Comparison of ENCODE assay signal across 8 cellular contexts in genomic region chr2:10447300-10448207, GRCh38. TPM values are rescaled to one million over a fixed set of nuclear protein-coding genes. Genes with fewer than 3 reads are reported as not detected.
A peak's percentile ranks its signal among the peaks of the same experiment; 100 is the strongest.
DNase-seq lines count a peak whose midpoint lies in the region; ATAC-seq and TF ChIP-seq lines count a peak whose summit lies in the region.

No MANE protein-coding gene starts in this region.

- intact Hi-C loops in testis (cut with DNase I; ENCODE audit: low total_unique reads), result no loop called here

- H3K27me3 ChIP-seq in mucosa of stomach (ENCODE audit: control insufficient read depth, insufficient read depth, low read length) (no peaks in the 10 kb centered on the region), testis (no peaks in the 10 kb centered on the region)

- H3K4me1 ChIP-seq in mucosa of stomach (ENCODE audit: control insufficient read depth, insufficient read depth, low read length) (peaks cover 33% of the 10 kb centered on the region), testis (peaks cover 15% of the 10 kb centered on the region)

- peak in 2 of 3 experiments; percentile 1 to 18 for TF ChIP-seq CTCF in testis (IDR thresholded peaks at IDR 0.05)

- H3K27ac ChIP-seq in epithelial cell of prostate (peak overlapping the region; percentile 86), testis (peak overlapping the region; percentile 93 to 97)

- TF ChIP-seq POLR2A in testis (IDR thresholded peaks at IDR 0.05), result no peak

- peak overlapping the region; percentile 42 for H3K9ac ChIP-seq in mucosa of stomach (ENCODE audit: low read length)

- peak; percentile 46 for ATAC-seq in GM21825 (IDR thresholded peaks at IDR 0.05; ENCODE audit: unreplicated experiment)

- peak overlapping the region; percentile 3 for H3K4me3 ChIP-seq in mucosa of stomach (ENCODE audit: low read length)
- H3K4me3 ChIP-seq in testis, result peak overlapping the region; percentile 75 to 87

- WGBS in testis, 2 donors, result 1 to 9% methylated on average over 13 to 51 of the region's 75 CpGs

- H3K36me3 ChIP-seq in mucosa of stomach (ENCODE audit: control insufficient read depth, insufficient read depth, low read length), result no peaks in the 10 kb centered on the region
- H3K36me3 ChIP-seq in testis (ENCODE audit: low read depth, missing control alignments), result no peaks in the 10 kb centered on the region

- H3K9me3 ChIP-seq in mucosa of stomach (ENCODE audit: control insufficient read depth, low read length), result no peaks in the 10 kb centered on the region
- H3K9me3 ChIP-seq in testis, result no peaks in the 10 kb centered on the region

- DNase-seq in NCI-H2107 treated with DMSO at 0.1 percent for 48 hours (lab: John Stamatoyannopoulos, UW; ENCODE audit: unreplicated experiment), result peak; percentile 17
- no peak for DNase-seq in NCI-H2107 (lab: John Stamatoyannopoulos, UW)
- DNase-seq in KG1 (lab: John Stamatoyannopoulos, UW), result peak; percentile 27
- DNase-seq in UCSD-AML1 (lab: John Stamatoyannopoulos, UW; ENCODE audit: unreplicated experiment), result peak; percentile 79
- no peak for DNase-seq in epithelial cell of prostate (ENCODE audit: low read depth, low spot score)
- DNase-seq in testis, result peak; percentile 58

RNA-seq across cellular contexts. Expression of gene ODC1, which starts 0.6 kb away (rescaled TPM):
- total RNA-seq in testis, result 100 to 1,000 TPM; 208 to 321 TPM
- 309 TPM for polyA plus RNA-seq in testis (ENCODE audit: insufficient read depth, low read depth, low replicate concordance)

Comparison
In these comparisons a context has a peak if more than half of its experiments do, and no peak if none do; other contexts are left out.
1. DNase-seq: peak in NCI-H2107 treated with DMSO at 0.1 percent for 48 hours (single experiment), KG1 (single experiment), UCSD-AML1 (single experiment) and testis (single experiment); none in NCI-H2107 (single experiment) and epithelial cell of prostate (single experiment).